17 cellular contexts compared by ENCODE assay signal in genomic region chr9:28899926-28900325, GRCh38.
DNase-seq lines count a peak whose midpoint lies in the region; ATAC-seq and TF ChIP-seq lines count a peak whose summit lies in the region.
"Had no signal": no experiment of that assay in that cellular context is flagged by ENCODE, and none has a peak within 500 bp of the region (broad histone marks: within the 10 kb centered on the region; RNA-seq: fewer than 3 reads in every experiment).

No MANE protein-coding gene starts in this region.

- H3K9me3 ChIP-seq in lower lobe of right lung, result no peaks in the 10 kb centered on the region
- peaks cover 7% of the 10 kb centered on the region for H3K9me3 ChIP-seq in upper lobe of right lung
- H3K9me3 ChIP-seq: BLaER1, HAP-1 had no signal

- H3K27me3 ChIP-seq in lower lobe of right lung (ENCODE audit: low read depth), result no peaks in the 10 kb centered on the region
- H3K27me3 ChIP-seq in upper lobe of right lung, result no peaks in the 10 kb centered on the region
- H3K27me3 ChIP-seq: BLaER1 had no signal

- peaks cover 19% of the 10 kb centered on the region for H3K9me3 Mint-ChIP-seq in central memory CD8-positive, alpha-beta T cell
- peaks cover 33% of the 10 kb centered on the region for H3K9me3 Mint-ChIP-seq in HFFc6

- H3K36me3 Mint-ChIP-seq in central memory CD8-positive, alpha-beta T cell (ENCODE audit: insufficient read depth), result no peaks in the 10 kb centered on the region
- H3K36me3 Mint-ChIP-seq in HFFc6 (ENCODE audit: low read depth), result 0 out of 2 replicates have a peak, but pooled peaks cover 4% of the 10 kb centered on the region
- H3K36me3 Mint-ChIP-seq: CD14-positive monocyte; CD4-positive, alpha-beta memory T cell had no signal

- no peak overlapping the region for H3K4me3 Mint-ChIP-seq in central memory CD8-positive, alpha-beta T cell
- H3K4me3 Mint-ChIP-seq in HFFc6, result no peak overlapping the region
- H3K4me3 Mint-ChIP-seq: CD14-positive monocyte; CD4-positive, alpha-beta memory T cell had no signal

- H3K27ac Mint-ChIP-seq in central memory CD8-positive, alpha-beta T cell (ENCODE audit: low read depth), result no peak overlapping the region
- no peak overlapping the region for H3K27ac Mint-ChIP-seq in HFFc6
- H3K27ac Mint-ChIP-seq: CD14-positive monocyte; CD4-positive, alpha-beta memory T cell had no signal

- H3K27me3 Mint-ChIP-seq in central memory CD8-positive, alpha-beta T cell, result no peaks in the 10 kb centered on the region
- no peaks in the 10 kb centered on the region; the same call in 1 of the 2 replicates for H3K27me3 Mint-ChIP-seq in HFFc6 (ENCODE audit: insufficient read depth)
- H3K27me3 Mint-ChIP-seq: CD4-positive, alpha-beta memory T cell had no signal

- no peak overlapping the region for H3K27ac ChIP-seq in lower lobe of right lung
- no peak overlapping the region for H3K27ac ChIP-seq in upper lobe of right lung
- H3K27ac ChIP-seq: BLaER1, GM23248, HL-60 had no signal

- H3K4me1 Mint-ChIP-seq in central memory CD8-positive, alpha-beta T cell, result no peaks in the 10 kb centered on the region
- H3K4me1 Mint-ChIP-seq in HFFc6 (ENCODE audit: low read depth), result no peaks in the 10 kb centered on the region
- H3K4me1 Mint-ChIP-seq: CD14-positive monocyte; CD4-positive, alpha-beta memory T cell had no signal

- H3K4me3 ChIP-seq in lower lobe of right lung (no peak overlapping the region), upper lobe of right lung (no peak overlapping the region)
- H3K4me3 ChIP-seq: BLaER1, GM23248, HAP-1 had no signal

- no peak for TF ChIP-seq CTCF in lower lobe of right lung (IDR thresholded peaks at IDR 0.05)
- TF ChIP-seq CTCF in upper lobe of right lung (IDR thresholded peaks at IDR 0.05), result no peak
- TF ChIP-seq CTCF in HFFc6 (IDR thresholded peaks at IDR 0.05), result no peak
- TF ChIP-seq CTCF in omental fat pad (IDR thresholded peaks at IDR 0.05), result no peak

- H3K36me3 ChIP-seq in lower lobe of right lung, result no peaks in the 10 kb centered on the region
- H3K36me3 ChIP-seq in upper lobe of right lung, result no peaks in the 10 kb centered on the region
- H3K36me3 ChIP-seq: BLaER1, HAP-1 had no signal

- H3K4me1 ChIP-seq in lower lobe of right lung (no peaks in the 10 kb centered on the region), upper lobe of right lung (no peaks in the 10 kb centered on the region)
- H3K4me1 ChIP-seq: BLaER1, HAP-1 had no signal

- peak; percentile 24 for ATAC-seq in central memory CD8-positive, alpha-beta T cell (replicated peaks; ENCODE audit: extremely low read depth, poor library complexity, severe bottlenecking)
- ATAC-seq in lower lobe of right lung, result peak in 1 of 2 donors; percentile 27
- ATAC-seq in sciatic nerve, result peak; percentile 17
- peak; percentile 20 for ATAC-seq in upper lobe of right lung
- no peak for ATAC-seq in omental fat pad (ENCODE audit: low FRiP score)

- DNase-seq in central memory CD8-positive, alpha-beta T cell (ENCODE audit: low spot score in 2 of 2), result no peak
- DNase-seq in lower lobe of right lung (peak; percentile 28), sciatic nerve (ENCODE audit: low spot score) (no peak), upper lobe of right lung (no peak), HFFc6 (no peak), NCI-H774 (lab: John Stamatoyannopoulos, UW) (no peak), omental fat pad (ENCODE audit: low spot score) (no peak)
- DNase-seq: 8988T, DMS153, DMS79, GF-D8, GM23248 had no signal

- intact Hi-C loops in lower lobe of right lung (cut with DNase I), result no loop called here
- intact Hi-C loops in sciatic nerve (cut with DNase I), result no loop called here
- intact Hi-C loops in upper lobe of right lung (cut with DNase I), result no loop called here
